In the genomic region with DNA sequence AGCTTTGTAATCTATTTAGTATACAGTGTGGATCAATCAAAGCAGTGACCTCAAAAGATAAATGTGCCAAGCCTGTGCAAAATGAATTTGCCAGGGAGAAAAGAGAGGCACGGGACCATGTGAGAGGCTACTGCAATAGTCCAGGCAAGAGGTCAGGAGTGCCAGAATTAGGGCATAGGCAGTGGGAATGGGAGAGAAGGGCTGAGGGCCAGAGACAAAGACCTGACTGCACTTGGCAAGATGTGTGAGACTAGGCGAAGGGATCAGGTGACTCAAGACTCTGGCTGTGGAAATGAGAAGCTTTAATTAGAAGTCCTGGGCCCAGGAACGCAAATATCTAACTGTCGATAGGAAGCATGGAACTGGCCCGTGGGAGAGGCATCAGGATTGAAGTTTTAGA, we compare ENCODE assay signal across 16 cellular contexts.
"Had no signal": no experiment of that assay in that cellular context is flagged by ENCODE, and none has a peak within 500 bp of the region (broad histone marks: within the 10 kb centered on the region; RNA-seq: fewer than 3 reads in every experiment).

No MANE protein-coding gene starts in this region.

- H3K4me3 ChIP-seq: colonic mucosa, lung, suprapubic skin, thyroid gland had no signal

- FAIRE-seq: small intestine, urothelium cell line had no signal

- H3K4me1 ChIP-seq: colonic mucosa, foreskin keratinocyte, suprapubic skin had no signal

- DNase-seq: colonic mucosa; dermis blood vessel endothelial cell; foreskin keratinocyte; head of caudate nucleus; hippocampal formation; naive thymus-derived CD4-positive, alpha-beta T cell; nephron progenitor cell; small intestine; stimulated activated CD4-positive, alpha-beta T cell treated with anti-CD3 and anti-CD28 coated beads, Interleukin-12 subunit alpha, Interleukin-12 subunit beta, amount 100 ng/mL, for 4 hours; stimulated activated CD4-positive, alpha-beta T cell treated with anti-CD3 and anti-CD28 coated beads, Interleukin-2, amount 100 ng/mL, for 48 hours; stimulated activated naive CD4-positive, alpha-beta T cell treated with Interleukin-2 at 50 U/mL for 16 hours; thyroid gland had no signal

- H3K27me3 ChIP-seq: colonic mucosa, suprapubic skin, thyroid gland had no signal

- H3K36me3 ChIP-seq: colonic mucosa, neutrophil, suprapubic skin, thyroid gland had no signal

- H3K9me3 ChIP-seq: colonic mucosa, neutrophil, suprapubic skin, thyroid gland had no signal

- ATAC-seq: foreskin keratinocyte; naive thymus-derived CD4-positive, alpha-beta T cell had no signal

- H3K27ac ChIP-seq: colonic mucosa, foreskin keratinocyte, neutrophil, suprapubic skin, thyroid gland had no signal
